Comparison of ENCODE assay signal across 31 cellular contexts in the genomic region with DNA sequence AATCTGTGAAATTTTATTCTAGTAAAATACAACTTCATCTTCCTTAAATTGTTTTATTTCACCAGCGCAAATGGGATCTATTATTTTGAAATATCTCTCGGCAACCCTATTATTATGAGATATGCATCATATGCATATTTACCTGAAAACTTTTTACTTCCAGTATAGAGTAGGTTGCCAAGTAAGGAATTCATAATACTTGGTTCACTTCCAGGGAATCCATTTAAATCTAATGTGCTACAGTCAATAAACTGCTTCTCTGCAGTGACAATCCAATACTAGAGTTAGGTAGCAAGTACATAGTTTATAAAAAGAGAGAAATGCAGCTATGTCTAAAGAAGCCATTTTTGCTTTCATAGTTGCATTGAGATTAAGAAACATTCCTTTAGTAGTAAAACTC.
"Had no signal": no experiment of that assay in that cellular context is flagged by ENCODE, and none has a peak within 500 bp of the region (broad histone marks: within the 10 kb centered on the region; RNA-seq: fewer than 3 reads in every experiment).

No MANE protein-coding gene starts in this region.

- H3K4me3 Mint-ChIP-seq: activated CD4-positive, alpha-beta memory T cell treated with anti-CD3 and anti-CD28 coated beads for 36 hours; activated CD4-positive, alpha-beta T cell treated with anti-CD3 and anti-CD28 coated beads, Interleukin-2, amount 10 ng/mL, durations not matched to agents 7 days and 5 days; activated naive CD4-positive, alpha-beta T cell treated with anti-CD3 and anti-CD28 coated beads, Interleukin-2, amount 10 ng/mL, durations not matched to agents 7 days and 5 days; activated naive CD8-positive, alpha-beta T cell; activated naive CD8-positive, alpha-beta T cell treated with anti-CD3 and anti-CD28 coated beads, Interleukin-2, amount 50 U/mL, for 24 hours; central memory CD8-positive, alpha-beta T cell had no signal

- H3K27ac ChIP-seq: brain microvascular endothelial cell, Peyer's patch, SJSA1 had no signal

- H3K27me3 ChIP-seq: brain microvascular endothelial cell, MG63, Peyer's patch, SJSA1 had no signal

- H3K4me1 Mint-ChIP-seq: activated CD4-positive, alpha-beta T cell treated with anti-CD3 and anti-CD28 coated beads, Interleukin-2, amount 10 ng/mL, durations not matched to agents 7 days and 5 days; activated naive CD4-positive, alpha-beta T cell treated with anti-CD3 and anti-CD28 coated beads, Interleukin-2, amount 10 ng/mL, durations not matched to agents 7 days and 5 days; central memory CD8-positive, alpha-beta T cell had no signal

- H3K36me3 Mint-ChIP-seq: activated CD4-positive, alpha-beta memory T cell treated with anti-CD3 and anti-CD28 coated beads for 36 hours; activated naive CD4-positive, alpha-beta T cell treated with anti-CD3 and anti-CD28 coated beads, Interleukin-2, amount 10 ng/mL, durations not matched to agents 7 days and 5 days had no signal

- H3K4me1 ChIP-seq: Peyer's patch had no signal

- H3K9me3 ChIP-seq: MG63, Peyer's patch, SJSA1 had no signal

- H3K27ac Mint-ChIP-seq: activated CD4-positive, alpha-beta memory T cell treated with anti-CD3 and anti-CD28 coated beads for 36 hours; activated CD4-positive, alpha-beta T cell treated with anti-CD3 and anti-CD28 coated beads, Interleukin-2, amount 10 ng/mL, durations not matched to agents 7 days and 5 days; activated naive CD4-positive, alpha-beta T cell treated with anti-CD3 and anti-CD28 coated beads, Interleukin-2, amount 10 ng/mL, durations not matched to agents 7 days and 5 days; activated naive CD8-positive, alpha-beta T cell; activated naive CD8-positive, alpha-beta T cell treated with anti-CD3 and anti-CD28 coated beads, Interleukin-2, amount 50 U/mL, for 24 hours had no signal

- H3K9me3 Mint-ChIP-seq: activated CD4-positive, alpha-beta memory T cell treated with anti-CD3 and anti-CD28 coated beads for 36 hours; activated CD4-positive, alpha-beta T cell treated with anti-CD3 and anti-CD28 coated beads, Interleukin-2, amount 10 ng/mL, durations not matched to agents 7 days and 5 days; activated naive CD4-positive, alpha-beta T cell treated with anti-CD3 and anti-CD28 coated beads, Interleukin-2, amount 10 ng/mL, durations not matched to agents 7 days and 5 days; activated naive CD8-positive, alpha-beta T cell treated with anti-CD3 and anti-CD28 coated beads, Interleukin-2, amount 50 U/mL, for 24 hours; central memory CD8-positive, alpha-beta T cell had no signal

- H3K4me3 ChIP-seq: MG63, Peyer's patch, SJSA1 had no signal

- H3K36me3 ChIP-seq: brain microvascular endothelial cell, MG63 had no signal

- ATAC-seq: PC-3 had no signal

- DNase-seq: activated CD4-positive, alpha-beta memory T cell treated with anti-CD3 and anti-CD28 coated beads for 36 hours; activated CD4-positive, alpha-beta T cell treated with anti-CD3 and anti-CD28 coated beads, Interleukin-2, amount 10 ng/mL, durations not matched to agents 7 days and 5 days; activated CD8-positive, alpha-beta memory T cell treated with anti-CD3 and anti-CD28 coated beads, Interleukin-2, amount 50 U/mL, for 4 hours; activated effector memory CD4-positive, alpha-beta T cell treated with Interleukin-2 at 50 U/mL for 16 hours; activated naive CD4-positive, alpha-beta T cell treated with anti-CD3 and anti-CD28 coated beads, Interleukin-2, amount 10 ng/mL, durations not matched to agents 7 days and 5 days; activated naive CD8-positive, alpha-beta T cell treated with anti-CD3 and anti-CD28 coated beads, Interleukin-2, amount 50 U/mL, for 24 hours; activated T-cell treated with anti-CD3 and anti-CD28 coated beads for 4 hours; activated T-cell treated with anti-CD3 and anti-CD28 coated beads, Interleukin-2, amount 50 U/mL, for 48 hours; anterior cingulate cortex; brain microvascular endothelial cell; Karpas-422; KBM-7; MG63; NCI-H1048; NCI-H1417; NCI-H146; NCI-H187; NCI-H2029 treated with DMSO at 0.1 percent for 48 hours; NCI-H2107; NCI-H2171; NCI-H510A; NCI-H526; NCI-H748 treated with DMSO at 0.1 percent for 48 hours; PC-3; Peyer's patch; RPMI8226; SHP77 treated with DMSO at 0.1 percent for 48 hours; T1000 had no signal

- H3K27me3 Mint-ChIP-seq: activated CD4-positive, alpha-beta memory T cell treated with anti-CD3 and anti-CD28 coated beads for 36 hours; activated CD4-positive, alpha-beta T cell treated with anti-CD3 and anti-CD28 coated beads, Interleukin-2, amount 10 ng/mL, durations not matched to agents 7 days and 5 days; activated naive CD4-positive, alpha-beta T cell treated with anti-CD3 and anti-CD28 coated beads, Interleukin-2, amount 10 ng/mL, durations not matched to agents 7 days and 5 days; activated naive CD8-positive, alpha-beta T cell; activated naive CD8-positive, alpha-beta T cell treated with anti-CD3 and anti-CD28 coated beads, Interleukin-2, amount 50 U/mL, for 24 hours; central memory CD8-positive, alpha-beta T cell had no signal
